ENCODE assay signal across 1 cellular context in the genomic region with DNA sequence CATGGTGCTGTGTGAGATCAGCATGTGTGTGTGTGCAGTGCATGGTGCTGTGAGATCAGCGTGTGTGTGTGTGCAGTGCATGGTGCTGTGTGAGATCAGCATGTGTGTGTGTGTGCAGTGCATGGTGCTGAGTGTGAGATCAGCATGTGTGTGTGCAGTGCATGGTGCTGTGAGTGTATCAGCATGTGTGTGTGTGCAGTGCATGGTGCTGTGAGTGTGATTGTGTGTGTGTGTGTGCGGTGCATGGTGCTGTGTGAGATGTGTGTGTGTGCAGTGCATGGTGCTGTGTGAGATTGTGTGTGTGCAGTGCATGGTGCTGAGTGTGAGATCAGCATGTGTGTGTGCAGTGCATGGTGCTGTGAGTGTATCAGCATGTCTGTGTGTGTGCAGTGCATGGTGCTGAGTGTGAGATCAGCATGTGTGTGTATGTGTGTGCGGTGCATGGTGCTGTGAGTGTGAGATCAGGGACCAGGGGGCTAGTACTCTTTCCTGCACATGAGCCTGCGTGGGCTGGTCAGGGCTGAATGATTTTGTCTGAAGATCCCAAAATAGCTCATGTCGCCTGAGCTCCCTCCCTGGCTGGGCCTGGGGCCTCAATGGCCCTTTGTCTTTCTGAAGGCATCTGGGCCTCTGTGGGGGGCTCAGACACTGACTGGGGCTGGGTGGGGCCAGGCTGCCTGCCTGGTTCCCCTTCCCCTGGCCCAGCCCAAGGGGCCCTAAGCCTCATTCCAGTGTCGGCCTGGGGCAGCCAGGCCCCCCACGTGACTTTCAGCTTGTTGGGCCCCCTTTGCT.
TF ChIP-seq lines count a peak whose summit lies in the region.

No MANE protein-coding gene starts in this region.

TF ChIP-seq in GM12878, 131 proteins besides CTCF, POLR2A, EP300 and RAD21:
- TF ChIP-seq MEF2B (IDR thresholded peaks at IDR 0.05; ENCODE audit: partially characterized antibody, poor library complexity, severe bottlenecking) (peak; percentile 92), HDGF (IDR thresholded peaks at IDR 0.05) (peak; percentile 89), NBN (IDR thresholded peaks at IDR 0.05) (peak; percentile 84), EGR1 (IDR thresholded peaks at IDR 0.05; ENCODE audit: borderline replicate concordance in 1 of 2, low read depth in 2 of 2, low read length in 2 of 2) (peak in 1 of 2 experiments; percentile 79; a peak in 1 of 3 replicates), MXI1 (IDR thresholded peaks at IDR 0.05; ENCODE audit: low read depth, low read length) (peak; percentile 32; the same call in 1 of the 2 replicates), IKZF2 (IDR thresholded peaks at IDR 0.05) (peak in 1 of 2 experiments; percentile 41; a peak in 1 of 4 replicates), IRF4 (IDR thresholded peaks at IDR 0.05; ENCODE audit: low read depth, low read length) (0 out of 2 replicates have a peak, but pooled peaks have one; percentile 44), BCL11A (IDR thresholded peaks at IDR 0.05; ENCODE audit: low read depth, low read length) (0 out of 2 replicates have a peak, but pooled peaks have one; percentile 10), PAX5 (IDR thresholded peaks at IDR 0.05; ENCODE audit: borderline replicate concordance, low read depth, low read length) (peak; percentile 95), LARP7 (IDR thresholded peaks at IDR 0.05) (0 out of 2 replicates have a peak, but pooled peaks have one; percentile 39), MEF2A (IDR thresholded peaks at IDR 0.05; ENCODE audit: insufficient read depth, low read depth, low read length) (peak; percentile 93), CREM (IDR thresholded peaks at IDR 0.05; ENCODE audit: low read depth) (peak; percentile 39; the same call in 1 of the 2 replicates), SP1 (IDR thresholded peaks at IDR 0.05; ENCODE audit: low read depth, low read length) (peak; percentile 54), ATF7 (IDR thresholded peaks at IDR 0.05; ENCODE audit: low read depth) (0 out of 2 replicates have a peak, but pooled peaks have one; percentile 18), DPF2 (IDR thresholded peaks at IDR 0.05) (0 out of 2 replicates have a peak, but pooled peaks have one; percentile 63), IKZF1 (conservative IDR thresholded peaks at IDR 0.05) (peak; percentile 26; the same call in 1 of the 2 replicates), BHLHE40 (IDR thresholded peaks at IDR 0.05; ENCODE audit: borderline replicate concordance in 1 of 2, low read depth in 2 of 2, low read length in 1 of 2) (peak; percentile 82 to 90; a peak in 3 of 4 replicates), RUNX3 (IDR thresholded peaks at IDR 0.05; ENCODE audit: low read length) (peak; percentile 27; the same call in 1 of the 2 replicates)
- TF ChIP-seq, protein P1, sequence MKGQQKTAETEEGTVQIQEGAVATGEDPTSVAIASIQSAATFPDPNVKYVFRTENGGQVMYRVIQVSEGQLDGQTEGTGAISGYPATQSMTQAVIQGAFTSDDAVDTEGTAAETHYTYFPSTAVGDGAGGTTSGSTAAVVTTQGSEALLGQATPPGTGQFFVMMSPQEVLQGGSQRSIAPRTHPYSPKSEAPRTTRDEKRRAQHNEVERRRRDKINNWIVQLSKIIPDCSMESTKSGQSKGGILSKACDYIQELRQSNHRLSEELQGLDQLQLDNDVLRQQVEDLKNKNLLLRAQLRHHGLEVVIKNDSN (IDR thresholded peaks at IDR 0.05; ENCODE audit: borderline replicate concordance, extremely low read length, insufficient read depth, low read depth, low read length) = peak; percentile 53
- TF ChIP-seq, protein P2, sequence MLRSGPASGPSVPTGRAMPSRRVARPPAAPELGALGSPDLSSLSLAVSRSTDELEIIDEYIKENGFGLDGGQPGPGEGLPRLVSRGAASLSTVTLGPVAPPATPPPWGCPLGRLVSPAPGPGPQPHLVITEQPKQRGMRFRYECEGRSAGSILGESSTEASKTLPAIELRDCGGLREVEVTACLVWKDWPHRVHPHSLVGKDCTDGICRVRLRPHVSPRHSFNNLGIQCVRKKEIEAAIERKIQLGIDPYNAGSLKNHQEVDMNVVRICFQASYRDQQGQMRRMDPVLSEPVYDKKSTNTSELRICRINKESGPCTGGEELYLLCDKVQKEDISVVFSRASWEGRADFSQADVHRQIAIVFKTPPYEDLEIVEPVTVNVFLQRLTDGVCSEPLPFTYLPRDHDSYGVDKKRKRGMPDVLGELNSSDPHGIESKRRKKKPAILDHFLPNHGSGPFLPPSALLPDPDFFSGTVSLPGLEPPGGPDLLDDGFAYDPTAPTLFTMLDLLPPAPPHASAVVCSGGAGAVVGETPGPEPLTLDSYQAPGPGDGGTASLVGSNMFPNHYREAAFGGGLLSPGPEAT (IDR thresholded peaks at IDR 0.05; ENCODE audit: low read depth) = 0 out of 2 replicates have a peak, but pooled peaks have one; percentile 25
- TF ChIP-seq, protein P3, sequence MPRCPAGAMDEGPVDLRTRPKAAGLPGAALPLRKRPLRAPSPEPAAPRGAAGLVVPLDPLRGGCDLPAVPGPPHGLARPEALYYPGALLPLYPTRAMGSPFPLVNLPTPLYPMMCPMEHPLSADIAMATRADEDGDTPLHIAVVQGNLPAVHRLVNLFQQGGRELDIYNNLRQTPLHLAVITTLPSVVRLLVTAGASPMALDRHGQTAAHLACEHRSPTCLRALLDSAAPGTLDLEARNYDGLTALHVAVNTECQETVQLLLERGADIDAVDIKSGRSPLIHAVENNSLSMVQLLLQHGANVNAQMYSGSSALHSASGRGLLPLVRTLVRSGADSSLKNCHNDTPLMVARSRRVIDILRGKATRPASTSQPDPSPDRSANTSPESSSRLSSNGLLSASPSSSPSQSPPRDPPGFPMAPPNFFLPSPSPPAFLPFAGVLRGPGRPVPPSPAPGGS (IDR thresholded peaks at IDR 0.05; ENCODE audit: borderline replicate concordance, insufficient read depth, low read depth, low read length, poor library complexity, severe bottlenecking) = peak; percentile 50
